Comparison of ENCODE assay signal across 14 cellular contexts in genomic region chr18:36354989-36355388, GRCh38. TPM values are rescaled to one million over a fixed set of nuclear protein-coding genes. Genes with fewer than 3 reads are reported as not detected.
A peak's percentile ranks its signal among the peaks of the same experiment; 100 is the strongest.
DNase-seq lines count a peak whose midpoint lies in the region; ATAC-seq, FAIRE-seq and TF ChIP-seq lines count a peak whose summit lies in the region.
"Had no signal": no experiment of that assay in that cellular context is flagged by ENCODE, and none has a peak within 500 bp of the region (broad histone marks: within the 10 kb centered on the region; RNA-seq: fewer than 3 reads in every experiment).

No MANE protein-coding gene starts in this region.

- no peaks in the 10 kb centered on the region for H3F3A ChIP-seq in SK-N-SH (replicated peaks; ENCODE audit: insufficient read depth)

- H3K4me3 ChIP-seq in SK-N-SH (ENCODE audit: low read depth in 2 of 2, low read length in 1 of 2) (no peak overlapping the region), fibroblast of mammary gland (ENCODE audit: control insufficient read depth, low read depth, low read length) (no peak overlapping the region), dorsolateral prefrontal cortex (no peak overlapping the region), small intestine (ENCODE audit: low read depth in 1 of 2, low read length in 2 of 2) (no peak overlapping the region)
- H3K4me3 ChIP-seq: right atrium auricular region, thyroid gland had no signal

- no peaks in the 10 kb centered on the region for H3K9me3 ChIP-seq in SK-N-SH
- no peaks in the 10 kb centered on the region for H3K9me3 ChIP-seq in small intestine (ENCODE audit: control insufficient read depth, low read depth)
- H3K9me3 ChIP-seq: right atrium auricular region, thyroid gland had no signal

- intact Hi-C loops in dorsolateral prefrontal cortex (cut with DNase I), result no loop called here

- POLR2A ChIA-PET in SK-N-SH (lab: Yijun Ruan, JAX), result no interaction called here

- CTCF ChIA-PET in SK-N-SH (lab: Yijun Ruan, JAX), result no interaction called here

- H3K4me1 ChIP-seq in SK-N-SH (ENCODE audit: control insufficient read depth in 1 of 2, insufficient read depth in 2 of 2, low read depth in 1 of 2, low read length in 1 of 2) (peaks cover 0 to 19% of the 10 kb centered on the region in 2 experiments; a peak in 2 of 4 replicates), small intestine (ENCODE audit: control insufficient read depth in 2 of 2, insufficient read depth in 1 of 2, low read depth in 1 of 2, low read length in 1 of 2) (no peaks in the 10 kb centered on the region)

- H3K36me3 Mint-ChIP-seq in progenitor cell of endocrine pancreas (ENCODE audit: insufficient read depth), result no peaks in the 10 kb centered on the region
- H3K36me3 Mint-ChIP-seq: naive thymus-derived CD4-positive, alpha-beta T cell had no signal

- peak; percentile 40 for DNase-seq in AG08396 (ENCODE audit: low spot score)
- DNase-seq in EH (ENCODE audit: low read depth), result peak; percentile 83
- DNase-seq in SK-N-SH, result no peak
- peak; percentile 95 for DNase-seq in fibroblast of mammary gland (ENCODE audit: low read depth)
- no peak for DNase-seq in progenitor cell of endocrine pancreas (ENCODE audit: low spot score, unreplicated experiment)
- no peak for DNase-seq in dorsolateral prefrontal cortex
- no peak for DNase-seq in small intestine
- DNase-seq: left cardiac atrium; naive thymus-derived CD4-positive, alpha-beta T cell; NCI-H226; thyroid gland had no signal

- no peaks in the 10 kb centered on the region for H3K9me3 Mint-ChIP-seq in progenitor cell of endocrine pancreas (ENCODE audit: low read depth)
- H3K9me3 Mint-ChIP-seq: naive thymus-derived CD4-positive, alpha-beta T cell had no signal

- H3K27ac Mint-ChIP-seq in progenitor cell of endocrine pancreas, result no peak overlapping the region

- H3K9ac ChIP-seq in SK-N-SH, result no peak overlapping the region

- peaks cover 0 to 9% of the 10 kb centered on the region in 2 experiments for H3K36me3 ChIP-seq in SK-N-SH (replicated peaks in 1 of 2; ENCODE audit: control insufficient read depth in 1 of 2, insufficient read depth in 2 of 2, low read length in 1 of 2)
- H3K36me3 ChIP-seq in small intestine (ENCODE audit: control insufficient read depth in 2 of 2, insufficient read depth in 2 of 2, low read length in 2 of 2), result no peaks in the 10 kb centered on the region
- H3K36me3 ChIP-seq: right atrium auricular region, thyroid gland had no signal

- 42% methylated on average over 5 of the region's 5 CpGs for WGBS in SK-N-SH (ENCODE audit: low lambda C conversion rate)
- 79 to 92% (median 88%) methylated on average over 5 of the region's 5 CpGs for WGBS in small intestine, 3 donors

- H3K27me3 Mint-ChIP-seq in progenitor cell of endocrine pancreas, result peaks cover 2% of the 10 kb centered on the region

- no peak for TF ChIP-seq RAD21 in SK-N-SH (IDR thresholded peaks at IDR 0.05; ENCODE audit: low read length)

- no peak for TF ChIP-seq EP300 in SK-N-SH (IDR thresholded peaks at IDR 0.05; ENCODE audit: borderline replicate concordance in 1 of 2, low read depth in 1 of 2, low read length in 1 of 2)

- H3K27me3 ChIP-seq in SK-N-SH (ENCODE audit: insufficient read depth) (no peaks in the 10 kb centered on the region), dorsolateral prefrontal cortex (no peaks in the 10 kb centered on the region), small intestine (ENCODE audit: control insufficient read depth in 2 of 2, insufficient read depth in 2 of 2, low read length in 2 of 2) (no peaks in the 10 kb centered on the region)
- H3K27me3 ChIP-seq: right atrium auricular region, thyroid gland had no signal

- ATAC-seq in HG03432 (IDR thresholded peaks at IDR 0.05; ENCODE audit: unreplicated experiment), result no peak
- ATAC-seq: naive thymus-derived CD4-positive, alpha-beta T cell; Panc1 had no signal

- H3K9me2 ChIP-seq in SK-N-SH, result no peaks in the 10 kb centered on the region

- no peaks in the 10 kb centered on the region for H3K79me2 ChIP-seq in SK-N-SH (ENCODE audit: insufficient read depth)

- TF ChIP-seq CTCF in SK-N-SH (IDR thresholded peaks at IDR 0.05), result no peak
- no peak for TF ChIP-seq CTCF in fibroblast of mammary gland (conservative IDR thresholded peaks at IDR 0.05; ENCODE audit: control insufficient read depth, insufficient read depth, low read depth, low read length)
- no peak for TF ChIP-seq CTCF in progenitor cell of endocrine pancreas (IDR thresholded peaks at IDR 0.05; ENCODE audit: unreplicated experiment)
- TF ChIP-seq CTCF in dorsolateral prefrontal cortex (IDR thresholded peaks at IDR 0.05 in 54 of 56, conservative IDR thresholded peaks at IDR 0.05 in 2 of 56; ENCODE audit: low read depth in 1 of 56, partially characterized antibody in 56 of 56), result no peak

- no peak overlapping the region for H3K4me3 Mint-ChIP-seq in progenitor cell of endocrine pancreas (ENCODE audit: low read depth)
- H3K4me3 Mint-ChIP-seq: naive thymus-derived CD4-positive, alpha-beta T cell had no signal

- no peak overlapping the region for H3K4me2 ChIP-seq in SK-N-SH

- no peak overlapping the region for H2AFZ ChIP-seq in SK-N-SH (ENCODE audit: low read depth)

- no peak for FAIRE-seq in small intestine (lab: Jason Lieb, UNC)

- peaks cover 4% of the 10 kb centered on the region for H3K4me1 Mint-ChIP-seq in progenitor cell of endocrine pancreas (ENCODE audit: low read depth)
- H3K4me1 Mint-ChIP-seq: naive thymus-derived CD4-positive, alpha-beta T cell had no signal

- no peaks in the 10 kb centered on the region for H4K20me1 ChIP-seq in SK-N-SH (ENCODE audit: insufficient read depth)

- H3K27ac ChIP-seq in SK-N-SH (ENCODE audit: low read depth in 2 of 2, low read length in 1 of 2), result no peak overlapping the region
- no peak overlapping the region for H3K27ac ChIP-seq in dorsolateral prefrontal cortex
- no peak overlapping the region for H3K27ac ChIP-seq in small intestine (ENCODE audit: low read depth in 1 of 2, low read length in 1 of 2)
- H3K27ac ChIP-seq: right atrium auricular region, thyroid gland had no signal

TF ChIP-seq in SK-N-SH, 30 proteins besides CTCF, POLR2A, EP300 and RAD21:
- TF ChIP-seq PBX3 (IDR thresholded peaks at IDR 0.05) (no peak), GABPA (IDR thresholded peaks at IDR 0.05; ENCODE audit: low read depth) (no peak), FOSL2 (IDR thresholded peaks at IDR 0.05; ENCODE audit: borderline replicate concordance, low read depth) (0 out of 2 replicates have a peak, but pooled peaks have one; percentile 9), NFIC (IDR thresholded peaks at IDR 0.05; ENCODE audit: borderline replicate concordance) (peak; percentile 13; the same call in 1 of the 2 replicates), SMC3 (IDR thresholded peaks at IDR 0.05; ENCODE audit: low read depth, low read length) (no peak)
TF ChIP-seq in SK-N-SH: peak in this region for 2.

RNA-seq across cellular contexts. Expression of gene FHOD3, which starts 57.5 kb away (rescaled TPM):
- polyA plus RNA-seq in SK-N-SH (2012; rRNA removed), result 10.9 and 11.6 TPM in 2 replicates
- 9.1 and 10.5 TPM in 2 replicates for polyA plus RNA-seq in SK-N-SH (2012; cell fraction: cytosol; rRNA removed)
- polyA plus RNA-seq in SK-N-SH (2012; cell fraction: nucleus; rRNA removed), result 19.0 and 20.8 TPM in 2 replicates
- total RNA-seq in progenitor cell of endocrine pancreas, result 1.6 and 2.6 TPM in 2 replicates
- total RNA-seq in dorsolateral prefrontal cortex, result 10 to 100 TPM; 17.3 to 55.7 (median 36.2) TPM
- 1 to 10 TPM in 2 of 3 donors, under 1 TPM in 1; 0.22 to 8.1 (median 1.9) TPM for polyA plus RNA-seq in small intestine
- total RNA-seq: naive thymus-derived CD4-positive, alpha-beta T cell had no signal
- polyA plus RNA-seq: naive thymus-derived CD4-positive, alpha-beta T cell had no signal

Comparison
In these comparisons a context has a peak if more than half of its experiments do, and no peak if none do; other contexts are left out.
1. DNase-seq: peak in AG08396 (single experiment), EH (single experiment) and fibroblast of mammary gland (single experiment); none in SK-N-SH (single experiment), progenitor cell of endocrine pancreas (single experiment), dorsolateral prefrontal cortex (0 of 10) and small intestine (single experiment).